ENCODE assay signal across 10 cellular contexts in genomic region chr2:96580771-96581170, GRCh38. TPM values are rescaled to one million over a fixed set of nuclear protein-coding genes. Genes with fewer than 3 reads are reported as not detected.
A peak's percentile ranks its signal among the peaks of the same experiment; 100 is the strongest.
DNase-seq lines count a peak whose midpoint lies in the region; ATAC-seq and TF ChIP-seq lines count a peak whose summit lies in the region.
"Had no signal": no experiment of that assay in that cellular context is flagged by ENCODE, and none has a peak within 500 bp of the region (broad histone marks: within the 10 kb centered on the region; RNA-seq: fewer than 3 reads in every experiment).

No MANE protein-coding gene starts in this region.

- in situ Hi-C loops in brain microvascular endothelial cell (cut with HindIII; ENCODE audit: low pct_ligation_motif_present, low sequenced_read_pairs) = no loop called here

- no peak for TF ChIP-seq EP300 in Ishikawa (IDR thresholded peaks at IDR 0.05; ENCODE audit: borderline replicate concordance)

- peak; percentile 11; the same call in 1 of the 2 replicates for TF ChIP-seq RAD21 in Ishikawa (IDR thresholded peaks at IDR 0.05; ENCODE audit: low read depth)

- no peaks in the 10 kb centered on the region for H3K27me3 ChIP-seq in brain microvascular endothelial cell (replicated peaks)

- no peak for ATAC-seq in GM19467 (IDR thresholded peaks at IDR 0.05; ENCODE audit: unreplicated experiment)
- ATAC-seq in HG02884 (IDR thresholded peaks at IDR 0.05; ENCODE audit: unreplicated experiment) = no peak

- no peak overlapping the region for H3K27ac ChIP-seq in brain microvascular endothelial cell

- H3K4me3 ChIP-seq in brain microvascular endothelial cell (ENCODE audit: low read depth, low read length) = no peak overlapping the region

- DNase-seq in NCI-H1105 treated with DMSO at 0.1 percent for 48 hours (lab: John Stamatoyannopoulos, UW) (peak; percentile 4), NCI-H1105 (lab: John Stamatoyannopoulos, UW) (no peak), brain microvascular endothelial cell (no peak), occipital lobe (lab: John Stamatoyannopoulos, UW) (peak; percentile 9), GF-D8 (lab: John Stamatoyannopoulos, UW) (no peak)
- DNase-seq: NCI-H1436; stimulated activated CD8-positive, alpha-beta memory T cell treated with anti-CD3 and anti-CD28 coated beads, Interleukin-4, amount 100 ng/mL, for 48 hours had no signal

- H3K36me3 ChIP-seq in brain microvascular endothelial cell (replicated peaks) = no peaks in the 10 kb centered on the region

- peak; percentile 27 for TF ChIP-seq CTCF in brain microvascular endothelial cell (IDR thresholded peaks at IDR 0.05; ENCODE audit: low read depth, low read length, missing control alignments)

TF ChIP-seq in Ishikawa, 13 proteins besides CTCF, POLR2A, EP300 and RAD21:
- no peak for TF ChIP-seq TEAD4 (IDR thresholded peaks at IDR 0.05)
- no peak for TF ChIP-seq NFIC (IDR thresholded peaks at IDR 0.05)
- TF ChIP-seq YY1 (IDR thresholded peaks at IDR 0.05; ENCODE audit: low read depth) = no peak
- TF ChIP-seq EGR1 (IDR thresholded peaks at IDR 0.05) = no peak
- TF ChIP-seq CEBPB (IDR thresholded peaks at IDR 0.05) = no peak
- no peak for TF ChIP-seq ZBTB7A (IDR thresholded peaks at IDR 0.05; ENCODE audit: low read depth)
- no peak for TF ChIP-seq CREB1 (IDR thresholded peaks at IDR 0.05; ENCODE audit: low read depth)
- TF ChIP-seq REST (IDR thresholded peaks at IDR 0.05; ENCODE audit: low read depth) = no peak
- no peak for TF ChIP-seq TAF1 (IDR thresholded peaks at IDR 0.05; ENCODE audit: low read depth)
- TF ChIP-seq FOXM1 (IDR thresholded peaks at IDR 0.05; ENCODE audit: borderline replicate concordance, low read depth) = no peak
- no peak for TF ChIP-seq TCF12 (IDR thresholded peaks at IDR 0.05; ENCODE audit: low read depth)

RNA-seq across cellular contexts. Expression of gene ARID5A, which starts 44.2 kb away (rescaled TPM):
- 1.2 TPM for total RNA-seq in occipital lobe

RNA-seq across cellular contexts. Expression of gene KANSL3, which starts 57.3 kb away (rescaled TPM):
- total RNA-seq in occipital lobe = 32.1 TPM

Comparison
In these comparisons a context has a peak if more than half of its experiments do, and no peak if none do; other contexts are left out.
1. DNase-seq: peak in NCI-H1105 treated with DMSO at 0.1 percent for 48 hours (single experiment) and occipital lobe (single experiment); none in NCI-H1105 (single experiment), brain microvascular endothelial cell (single experiment) and GF-D8 (single experiment).